ENCODE assay signal across 8 cellular contexts in genomic region chr2:10301946-10302478, GRCh38. TPM values are rescaled to one million over a fixed set of nuclear protein-coding genes. Genes with fewer than 3 reads are reported as not detected.
DNase-seq lines count a peak whose midpoint lies in the region; ATAC-seq and TF ChIP-seq lines count a peak whose summit lies in the region.

No MANE protein-coding gene starts in this region.

- CTCF ChIA-PET in Calu3 (lab: Charles Lee): interaction anchor here (0.5 to 1.8 kb wide), 4 partner anchors 16 to 133 kb away, joined by 3 to 6 read pairs (median 4); no protein-coding TSS in a partner anchor

- H3K4me1 Mint-ChIP-seq in Calu3 (ENCODE audit: low read depth, unreplicated experiment) (peaks cover 35% of the 10 kb centered on the region), neural progenitor cell (peaks cover 35% of the 10 kb centered on the region)

- peak overlapping the region; percentile 100 for H3K4me3 Mint-ChIP-seq in Calu3 (ENCODE audit: low read depth, unreplicated experiment)
- H3K4me3 Mint-ChIP-seq in neural progenitor cell: peak overlapping the region; percentile 80

- H3K4me3 ChIP-seq in colonic mucosa: peak overlapping the region; percentile 94
- H3K4me3 ChIP-seq in neural progenitor cell: peak overlapping the region; percentile 52

- H3K27ac Mint-ChIP-seq in Calu3 (ENCODE audit: unreplicated experiment): no peak overlapping the region
- peak overlapping the region; percentile 98 for H3K27ac Mint-ChIP-seq in neural progenitor cell

- peak overlapping the region; percentile 94 for H2AFZ ChIP-seq in neural progenitor cell (replicated peaks)

- H3K36me3 Mint-ChIP-seq in Calu3 (ENCODE audit: insufficient read depth, unreplicated experiment): peaks cover 19% of the 10 kb centered on the region
- peaks cover 5% of the 10 kb centered on the region for H3K36me3 Mint-ChIP-seq in neural progenitor cell

- no peaks in the 10 kb centered on the region for H3K79me2 ChIP-seq in neural progenitor cell (ENCODE audit: low read depth)

- DNase-seq in Calu3: no peak
- DNase-seq in NCI-H2196 (lab: John Stamatoyannopoulos, UW; ENCODE audit: unreplicated experiment): peak; percentile 43
- DNase-seq in colonic mucosa: peak; percentile 46
- peak; percentile 31 for DNase-seq in neural progenitor cell (ENCODE audit: low spot score)
- DNase-seq in SKM-1 (lab: John Stamatoyannopoulos, UW; ENCODE audit: unreplicated experiment): no peak
- DNase-seq in AML-193 (lab: John Stamatoyannopoulos, UW): no peak

- no TSS peak for BruUV-seq in Calu3 (replicated peaks; lab: Mats Ljungman, UMichigan)

- H3K27me3 ChIP-seq in colonic mucosa (no peaks in the 10 kb centered on the region), neural progenitor cell (peaks cover 43% of the 10 kb centered on the region)

- H3K4me1 ChIP-seq in colonic mucosa (peaks cover 20% of the 10 kb centered on the region), neural progenitor cell (peaks cover 24% of the 10 kb centered on the region)

- intact Hi-C loops in Calu3 (cut with micrococcal nuclease; ENCODE audit: unreplicated experiment) (loop anchor here (5.0 kb wide), 1 partner anchor 105 kb away; no protein-coding TSS in a partner anchor), colonic mucosa (cut with DNase I) (no loop called here)

- H3K27ac ChIP-seq in colonic mucosa: peak overlapping the region; percentile 85
- no peak overlapping the region for H3K27ac ChIP-seq in neural progenitor cell

- H4K20me1 ChIP-seq in neural progenitor cell (ENCODE audit: low read depth): peaks cover 25% of the 10 kb centered on the region

- H3K27me3 Mint-ChIP-seq in Calu3 (ENCODE audit: unreplicated experiment) (no peaks in the 10 kb centered on the region), neural progenitor cell (ENCODE audit: insufficient read depth, low read depth) (peaks cover 36% of the 10 kb centered on the region)

- H3K9ac ChIP-seq in colonic mucosa (ENCODE audit: low read depth in 2 of 2, low read length in 2 of 2) (peak overlapping the region; percentile 53 to 72), neural progenitor cell (no peak overlapping the region)

- ATAC-seq in GM21515 (IDR thresholded peaks at IDR 0.05; ENCODE audit: unreplicated experiment) (no peak), HG02588 (IDR thresholded peaks at IDR 0.05; ENCODE audit: unreplicated experiment) (no peak)

- H3K9me3 ChIP-seq in colonic mucosa (no peaks in the 10 kb centered on the region), neural progenitor cell (ENCODE audit: low read depth) (no peaks in the 10 kb centered on the region)

- H3F3A ChIP-seq in neural progenitor cell (ENCODE audit: low read depth): peaks cover 35% of the 10 kb centered on the region

- TF ChIP-seq CTCF in Calu3 (IDR thresholded peaks at IDR 0.05; ENCODE audit: unreplicated experiment): no peak
- TF ChIP-seq CTCF in colonic mucosa (IDR thresholded peaks at IDR 0.05): no peak
- TF ChIP-seq CTCF in neural progenitor cell (IDR thresholded peaks at IDR 0.05): no peak

- peak overlapping the region; percentile 81 for H3K4me2 ChIP-seq in neural progenitor cell

- H3K36me3 ChIP-seq in colonic mucosa (no peaks in the 10 kb centered on the region), neural progenitor cell (no peaks in the 10 kb centered on the region)

- H3K9me3 Mint-ChIP-seq in Calu3 (ENCODE audit: low read depth, unreplicated experiment): peaks cover 2% of the 10 kb centered on the region
- H3K9me3 Mint-ChIP-seq in neural progenitor cell: peaks cover 12% of the 10 kb centered on the region

RNA-seq across cellular contexts. Expression of gene HPCAL1, which starts 0.7 kb away (rescaled TPM):
- total RNA-seq in Calu3 (2022) (34.0 and 35.1 TPM in 2 replicates), colonic mucosa (10 to 100 TPM; 64.5 to 85.7 TPM), neural progenitor cell (ENCODE audit: low replicate concordance) (3.7 and 8.0 TPM in 2 replicates)

Comparison
In these comparisons a context has a peak if more than half of its experiments do, and no peak if none do; other contexts are left out.
1. DNase-seq: peak in NCI-H2196 (single experiment), colonic mucosa (single experiment) and neural progenitor cell (single experiment); none in Calu3 (single experiment), SKM-1 (single experiment) and AML-193 (0 of 2).